8 cellular contexts compared by ENCODE assay signal in genomic region chr3:159766563-159767185, GRCh38.
DNase-seq lines count a peak whose midpoint lies in the region; ATAC-seq and TF ChIP-seq lines count a peak whose summit lies in the region.

No MANE protein-coding gene starts in this region.

- CTCF ChIA-PET in A673 (lab: Charles Lee) = interaction anchor here (0.6 kb wide), 1 partner anchor 27 kb away, joined by 5 read pairs; no protein-coding TSS in a partner anchor

- intact Hi-C loops in A673 (cut with micrococcal nuclease; ENCODE audit: unreplicated experiment) (no loop called here), vagina (cut with DNase I) (no loop called here), spleen (cut with DNase I; ENCODE audit: low total_unique reads) (no loop called here)

- POLR2A ChIA-PET in A673 (lab: Charles Lee; ENCODE audit: low non-redundant PET) = no interaction called here

- TF ChIP-seq POLR2A in vagina (IDR thresholded peaks at IDR 0.05) (no peak), spleen (IDR thresholded peaks at IDR 0.05) (no peak)

- H3K4me1 ChIP-seq in A673 (ENCODE audit: insufficient read depth, low read length, poor library complexity, severe bottlenecking) (peaks cover 11% of the 10 kb centered on the region), vagina (peaks cover 23% of the 10 kb centered on the region), spleen (peaks cover 0 to 50% (median 37%) of the 10 kb centered on the region in 6 donors)

- no peak overlapping the region for H3K4me3 ChIP-seq in A673 (ENCODE audit: low read depth, low read length, poor library complexity, severe bottlenecking)
- H3K4me3 ChIP-seq in vagina = peak overlapping the region in 1 of 2 donors; percentile 72
- peak overlapping the region in 1 of 8 donors; percentile 83 for H3K4me3 ChIP-seq in spleen

- peak; percentile 53 for TF ChIP-seq CTCF in A673 (conservative IDR thresholded peaks at IDR 0.05; ENCODE audit: low read depth, low read length)
- no peak for TF ChIP-seq CTCF in vagina (IDR thresholded peaks at IDR 0.05)
- TF ChIP-seq CTCF in spleen (IDR thresholded peaks at IDR 0.05 in 8 of 11, conservative IDR thresholded peaks at IDR 0.05 in 3 of 11) = peak in 4 of 11 experiments; percentile 14 to 42 (median 26)

- 89 to 96% (median 94%) methylated on average over 2 of the region's 2 CpGs for WGBS in spleen, 5 donors

- H3K27me3 ChIP-seq in A673 (replicated peaks; ENCODE audit: insufficient read depth, low read depth, low read length, poor library complexity) (peaks cover 10% of the 10 kb centered on the region), vagina (no peaks in the 10 kb centered on the region), spleen (replicated peaks in 1 of 7) (peaks cover 0 to 54% (median 30%) of the 10 kb centered on the region in 7 donors)

- no peak for ATAC-seq in HG03342 (IDR thresholded peaks at IDR 0.05; ENCODE audit: unreplicated experiment)
- ATAC-seq in GM21529 (IDR thresholded peaks at IDR 0.05; ENCODE audit: unreplicated experiment) = no peak

- H3K27ac ChIP-seq in A673 (ENCODE audit: low read depth, low read length, poor library complexity, severe bottlenecking) (no peak overlapping the region), vagina (peak overlapping the region; percentile 96), spleen (no peak overlapping the region)

- DNase-seq in A673 (ENCODE audit: low spot score) = peak; percentile 55
- peak; percentile 67 for DNase-seq in HCEC 1CT
- DNase-seq in SKM-1 treated with dmso at 0.1 percent for 144 hours (lab: John Stamatoyannopoulos, UW; ENCODE audit: unreplicated experiment) = peak; percentile 49
- peak; percentile 46 for DNase-seq in iPS-NIHi11 (ENCODE audit: low spot score)
- DNase-seq in vagina (ENCODE audit: extremely low spot score in 2 of 2) = no peak
- DNase-seq in spleen = no peak

- no TSS peak for BruUV-seq in A673 (replicated peaks; lab: Mats Ljungman, UMichigan)

- H3K36me3 ChIP-seq in A673 (ENCODE audit: insufficient read depth, low read length, poor library complexity, severe bottlenecking) = no peaks in the 10 kb centered on the region
- H3K36me3 ChIP-seq in vagina = no peaks in the 10 kb centered on the region
- no peaks in the 10 kb centered on the region for H3K36me3 ChIP-seq in spleen

- H3K9me3 ChIP-seq in A673 (ENCODE audit: low read depth, low read length, poor library complexity, severe bottlenecking) (no peaks in the 10 kb centered on the region), vagina (no peaks in the 10 kb centered on the region), spleen (no peaks in the 10 kb centered on the region)

Comparison
In these comparisons a context has a peak if more than half of its experiments do, and no peak if none do; other contexts are left out.
1. DNase-seq: peak in A673 (single experiment), HCEC 1CT (single experiment), SKM-1 treated with dmso at 0.1 percent for 144 hours (single experiment) and iPS-NIHi11 (single experiment); none in vagina (0 of 2) and spleen (single experiment).